ENCODE assay signal across 8 cellular contexts in genomic region chr21:26171310-26172100, GRCh38. TPM values are rescaled to one million over a fixed set of nuclear protein-coding genes. Genes with fewer than 3 reads are reported as not detected.
DNase-seq lines count a peak whose midpoint lies in the region; ATAC-seq and TF ChIP-seq lines count a peak whose summit lies in the region.

No MANE protein-coding gene starts in this region.

- ATAC-seq in activated CD8-positive, alpha-beta T cell treated with anti-CD3 and anti-CD28 coated beads for 36 hours = no peak
- ATAC-seq in right cardiac atrium (no peak), gastrocnemius medialis (no peak), GM18520 (IDR thresholded peaks at IDR 0.05; ENCODE audit: unreplicated experiment) (no peak), HG02870 (IDR thresholded peaks at IDR 0.05; ENCODE audit: unreplicated experiment) (no peak)

- no peak overlapping the region for H3K27ac Mint-ChIP-seq in activated CD8-positive, alpha-beta T cell treated with anti-CD3 and anti-CD28 coated beads for 36 hours

- no peaks in the 10 kb centered on the region for H3K9me3 Mint-ChIP-seq in activated CD8-positive, alpha-beta T cell treated with anti-CD3 and anti-CD28 coated beads for 36 hours

- H3K27me3 Mint-ChIP-seq in activated CD8-positive, alpha-beta T cell treated with anti-CD3 and anti-CD28 coated beads for 36 hours = peaks cover 10% of the 10 kb centered on the region

- H3K4me1 ChIP-seq in HEK293 (ENCODE audit: control insufficient read depth, insufficient read depth, low read length) = peaks cover 22% of the 10 kb centered on the region
- peaks cover 2% of the 10 kb centered on the region for H3K4me1 ChIP-seq in right cardiac atrium (ENCODE audit: control insufficient read depth, insufficient read depth, low read length)
- peaks cover 3 to 20% of the 10 kb centered on the region in 2 donors for H3K4me1 ChIP-seq in gastrocnemius medialis

- H3K36me3 Mint-ChIP-seq in activated CD8-positive, alpha-beta T cell treated with anti-CD3 and anti-CD28 coated beads for 36 hours (ENCODE audit: low read depth) = peaks cover 8% of the 10 kb centered on the region

- peaks cover 17% of the 10 kb centered on the region for H3K4me1 Mint-ChIP-seq in activated CD8-positive, alpha-beta T cell treated with anti-CD3 and anti-CD28 coated beads for 36 hours (ENCODE audit: low read depth)

- in situ Hi-C loops in gastrocnemius medialis (cut with MboI; ENCODE audit: low sequenced_read_pairs in 4 of 4) = loop anchor here in 2 of 4 donors (5.0 to 10.0 kb wide), 2 partner anchors 279 to 287 kb away; no protein-coding TSS in a partner anchor

- H3K27ac ChIP-seq in HEK293 (ENCODE audit: extremely low read depth, low read depth, low read length) = peak overlapping the region; percentile 93; the same call in 1 of the 2 replicates
- no peak overlapping the region for H3K27ac ChIP-seq in right cardiac atrium (ENCODE audit: low read length)
- no peak overlapping the region for H3K27ac ChIP-seq in gastrocnemius medialis

- H3K4me3 Mint-ChIP-seq in activated CD8-positive, alpha-beta T cell treated with anti-CD3 and anti-CD28 coated beads for 36 hours = peak overlapping the region; percentile 89

- H3K4me3 ChIP-seq in HEK293 (ENCODE audit: low read depth, low read length) (peak overlapping the region; percentile 61), right cardiac atrium (ENCODE audit: low read length) (peak overlapping the region; percentile 62), gastrocnemius medialis (peak overlapping the region; percentile 69 to 91 (median 78)), lower leg skin (ENCODE audit: low read depth, poor library complexity, severe bottlenecking) (no peak overlapping the region)

- H3K36me3 ChIP-seq in HEK293 (ENCODE audit: control insufficient read depth in 2 of 2, insufficient read depth in 1 of 2, low read length in 2 of 2) = no peaks in the 10 kb centered on the region
- H3K36me3 ChIP-seq in gastrocnemius medialis = no peaks in the 10 kb centered on the region

- CTCF ChIA-PET in HEK293 (lab: Yijun Ruan, JAX) = interaction anchor here (0.6 to 1.3 kb wide), 25 partner anchors 9 to 930 kb away, joined by 3 to 7 read pairs (median 3); no protein-coding TSS in a partner anchor
- CTCF ChIA-PET in activated CD8-positive, alpha-beta T cell treated with anti-CD3 and anti-CD28 coated beads for 36 hours (lab: Charles Lee) = interaction anchor here (0.7 to 2.9 kb wide), 13 partner anchors 9 to 381 kb away, joined by 3 to 17 read pairs (median 5); no protein-coding TSS in a partner anchor

- H3K27me3 ChIP-seq in right cardiac atrium (ENCODE audit: control insufficient read depth, insufficient read depth) (no peaks in the 10 kb centered on the region), gastrocnemius medialis (peaks cover 5 to 24% (median 18%) of the 10 kb centered on the region in 3 donors)

- 58% methylated on average over 17 of the region's 17 CpGs for WGBS in right cardiac atrium
- 58 to 64% methylated on average over 17 of the region's 17 CpGs for WGBS in lower leg skin, 2 donors

- no peak for DNase-seq in activated CD8-positive, alpha-beta T cell treated with anti-CD3 and anti-CD28 coated beads for 36 hours
- DNase-seq in right cardiac atrium (no peak), gastrocnemius medialis (no peak), lower leg skin (ENCODE audit: low spot score in 2 of 2) (no peak), GM10266 (ENCODE audit: extremely low spot score) (no peak)

- no peak for TF ChIP-seq CTCF in HEK293 (tag by site-specific recombination; IDR thresholded peaks at IDR 0.05)
- TF ChIP-seq CTCF in activated CD8-positive, alpha-beta T cell treated with anti-CD3 and anti-CD28 coated beads for 36 hours (IDR thresholded peaks at IDR 0.05) = no peak
- TF ChIP-seq CTCF in gastrocnemius medialis (IDR thresholded peaks at IDR 0.05 in 4 of 5, conservative IDR thresholded peaks at IDR 0.05 in 1 of 5) = no peak
- no peak for TF ChIP-seq CTCF in lower leg skin (IDR thresholded peaks at IDR 0.05)
- no peak for TF ChIP-seq CTCF in GM10266 (IDR thresholded peaks at IDR 0.05; ENCODE audit: control insufficient read depth, insufficient read depth, low read depth, missing control alignments)

- TF ChIP-seq POLR2A in gastrocnemius medialis (IDR thresholded peaks at IDR 0.05) (no peak), lower leg skin (IDR thresholded peaks at IDR 0.05) (no peak)

- intact Hi-C loops in activated CD8-positive, alpha-beta T cell treated with anti-CD3 and anti-CD28 coated beads for 36 hours (cut with micrococcal nuclease) = loop anchor here (5.0 kb wide), 1 partner anchor 274 kb away; no protein-coding TSS in a partner anchor
- intact Hi-C loops in right cardiac atrium (cut with DNase I) (loop anchor here in 2 of 4 donors (2.0 to 5.0 kb wide), 3 partner anchors 275 to 289 kb away; no protein-coding TSS in a partner anchor), gastrocnemius medialis (cut with DNase I; ENCODE audit: low total_unique reads) (loop anchor here (2.0 to 10.0 kb wide), 2 partner anchors 167 to 275 kb away; no protein-coding TSS in a partner anchor), lower leg skin (cut with DNase I; ENCODE audit: low total_unique reads) (loop anchor here (5.0 kb wide), 1 partner anchor 279 kb away; no protein-coding TSS in a partner anchor)

- H3K9me3 ChIP-seq in HEK293 (ENCODE audit: control insufficient read depth, insufficient read depth, low read depth, low read length) (no peaks in the 10 kb centered on the region), right cardiac atrium (ENCODE audit: control insufficient read depth, low read length) (no peaks in the 10 kb centered on the region), gastrocnemius medialis (no peaks in the 10 kb centered on the region)

- POLR2A ChIA-PET in HEK293 (lab: Yijun Ruan, JAX) = interaction anchor here (0.8 to 0.9 kb wide), 2 partner anchors 119 to 230 kb away, joined by 3 read pairs; no protein-coding TSS in a partner anchor
- POLR2A ChIA-PET in activated CD8-positive, alpha-beta T cell treated with anti-CD3 and anti-CD28 coated beads for 36 hours (lab: Charles Lee) = no interaction called here

TF ChIP-seq in HEK293, 187 proteins besides CTCF, POLR2A, EP300 and RAD21:
- TF ChIP-seq ZNF174 (tag by site-specific recombination; IDR thresholded peaks at IDR 0.05) (no peak), ZNF600 (tag by site-specific recombination; IDR thresholded peaks at IDR 0.05) (no peak), ZNF175 (tag by site-specific recombination; IDR thresholded peaks at IDR 0.05) (no peak), ZBTB7A (tag by site-specific recombination; IDR thresholded peaks at IDR 0.05; ENCODE audit: low read depth) (no peak), YY1 (tag by site-specific recombination; IDR thresholded peaks at IDR 0.05) (no peak), ZNF157 (tag by site-specific recombination; IDR thresholded peaks at IDR 0.05) (no peak), ZNF654 (tag by site-specific recombination; IDR thresholded peaks at IDR 0.05; ENCODE audit: low read depth) (no peak), ZNF580 (tag by site-specific recombination; IDR thresholded peaks at IDR 0.05) (no peak)
- TF ChIP-seq, protein P1, sequence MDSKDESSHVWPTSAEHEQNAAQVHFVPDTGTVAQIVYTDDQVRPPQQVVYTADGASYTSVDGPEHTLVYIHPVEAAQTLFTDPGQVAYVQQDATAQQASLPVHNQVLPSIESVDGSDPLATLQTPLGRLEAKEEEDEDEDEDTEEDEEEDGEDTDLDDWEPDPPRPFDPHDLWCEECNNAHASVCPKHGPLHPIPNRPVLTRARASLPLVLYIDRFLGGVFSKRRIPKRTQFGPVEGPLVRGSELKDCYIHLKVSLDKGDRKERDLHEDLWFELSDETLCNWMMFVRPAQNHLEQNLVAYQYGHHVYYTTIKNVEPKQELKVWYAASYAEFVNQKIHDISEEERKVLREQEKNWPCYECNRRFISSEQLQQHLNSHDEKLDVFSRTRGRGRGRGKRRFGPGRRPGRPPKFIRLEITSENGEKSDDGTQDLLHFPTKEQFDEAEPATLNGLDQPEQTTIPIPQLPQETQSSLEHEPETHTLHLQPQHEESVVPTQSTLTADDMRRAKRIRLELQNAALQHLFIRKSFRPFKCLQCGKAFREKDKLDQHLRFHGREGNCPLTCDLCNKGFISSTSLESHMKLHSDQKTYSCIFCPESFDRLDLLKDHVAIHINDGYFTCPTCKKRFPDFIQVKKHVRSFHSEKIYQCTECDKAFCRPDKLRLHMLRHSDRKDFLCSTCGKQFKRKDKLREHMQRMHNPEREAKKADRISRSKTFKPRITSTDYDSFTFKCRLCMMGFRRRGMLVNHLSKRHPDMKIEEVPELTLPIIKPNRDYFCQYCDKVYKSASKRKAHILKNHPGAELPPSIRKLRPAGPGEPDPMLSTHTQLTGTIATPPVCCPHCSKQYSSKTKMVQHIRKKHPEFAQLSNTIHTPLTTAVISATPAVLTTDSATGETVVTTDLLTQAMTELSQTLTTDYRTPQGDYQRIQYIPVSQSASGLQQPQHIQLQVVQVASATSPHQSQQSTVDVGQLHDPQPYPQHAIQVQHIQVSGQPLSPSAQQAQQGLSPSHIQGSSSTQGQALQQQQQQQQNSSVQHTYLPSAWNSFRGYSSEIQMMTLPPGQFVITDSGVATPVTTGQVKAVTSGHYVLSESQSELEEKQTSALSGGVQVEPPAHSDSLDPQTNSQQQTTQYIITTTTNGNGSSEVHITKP (tag by site-specific recombination; IDR thresholded peaks at IDR 0.05) = peak; percentile 63

RNA-seq across cellular contexts. Expression of gene APP, which starts 0.9 kb away (rescaled TPM):
- 10 to 100 TPM; 39.3 to 39.4 TPM for total RNA-seq in activated CD8-positive, alpha-beta T cell treated with anti-CD3 and anti-CD28 coated beads for 36 hours
- total RNA-seq in right cardiac atrium = 100 to 1,000 TPM; 433 to 535 (median 472) TPM
- 277 TPM for polyA plus RNA-seq in right cardiac atrium
- 10 to 100 TPM; 45.8 to 73.2 (median 70.1) TPM for total RNA-seq in gastrocnemius medialis
- total RNA-seq in lower leg skin = 100 to 1,000 TPM; 240 to 403 (median 331) TPM
